Comparison of ENCODE assay signal across 30 cellular contexts in the genomic region with DNA sequence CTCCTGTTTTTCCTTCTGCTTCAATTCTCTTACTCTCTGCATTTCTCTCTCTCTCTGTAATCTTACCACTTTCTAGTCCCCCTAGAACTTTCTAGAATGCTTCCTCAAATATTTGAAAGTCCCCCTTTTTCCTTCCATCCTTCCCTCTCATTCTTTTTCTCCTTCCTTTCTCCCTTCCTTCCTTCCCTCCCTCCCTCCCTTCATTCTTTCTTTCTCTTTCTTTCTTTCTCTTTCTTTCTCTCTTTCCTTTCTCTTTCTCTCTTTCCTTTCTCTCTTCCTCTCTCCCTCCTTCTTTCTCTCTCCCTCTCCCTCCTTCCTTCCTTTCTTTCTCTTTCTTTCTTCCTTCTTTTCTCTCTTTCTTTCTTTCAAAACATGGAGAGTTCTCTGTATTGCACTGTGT.
"Had no signal": no experiment of that assay in that cellular context is flagged by ENCODE, and none has a peak within 500 bp of the region (broad histone marks: within the 10 kb centered on the region; RNA-seq: fewer than 3 reads in every experiment).

No MANE protein-coding gene starts in this region.

- H3K27me3 Mint-ChIP-seq: dendritic cell treated with granulocyte-macrophage colony-stimulating factor and Interleukin-4, amounts not matched to agents 40 ng/mL and 50 ng/mL, for 4 days; effector memory CD8-positive, alpha-beta T cell had no signal

- H3K27ac Mint-ChIP-seq: dendritic cell treated with granulocyte-macrophage colony-stimulating factor and Interleukin-4, amounts not matched to agents 40 ng/mL and 50 ng/mL, for 4 days; effector memory CD8-positive, alpha-beta T cell; endodermal cell had no signal

- H2AFZ ChIP-seq: hepatocyte had no signal

- DNase-seq: colonic mucosa; cortex of kidney; dermis blood vessel endothelial cell; dorsolateral prefrontal cortex; effector CD4-positive, alpha-beta T cell; effector CD8-positive, alpha-beta T cell; effector memory CD4-positive, alpha-beta T cell; effector memory CD8-positive, alpha-beta T cell; endodermal cell; erythroblast; esophagus squamous epithelium; foreskin fibroblast; foreskin keratinocyte; foreskin melanocyte; gastrocnemius medialis; glutamatergic neuron; head of caudate nucleus; heart left ventricle; heart right ventricle had no signal

- H3K9me3 Mint-ChIP-seq: dendritic cell treated with granulocyte-macrophage colony-stimulating factor and Interleukin-4, amounts not matched to agents 40 ng/mL and 50 ng/mL, for 4 days; endodermal cell had no signal

- H3K27ac ChIP-seq: colonic mucosa, coronary artery, dorsolateral prefrontal cortex, epithelial cell of prostate, esophagus muscularis mucosa, esophagus squamous epithelium, foreskin keratinocyte, gastroesophageal sphincter, heart left ventricle, heart right ventricle, hepatocyte had no signal

- H3K4me1 ChIP-seq: colonic mucosa, esophagus muscularis mucosa, esophagus squamous epithelium, foreskin keratinocyte, gastrocnemius medialis, gastroesophageal sphincter had no signal

- H3K4me3 ChIP-seq: colonic mucosa, coronary artery, dorsolateral prefrontal cortex, esophagus muscularis mucosa, esophagus squamous epithelium, gastrocnemius medialis, gastroesophageal sphincter, heart left ventricle, heart right ventricle, hepatocyte had no signal

- H3K9me3 ChIP-seq: colonic mucosa, esophagus muscularis mucosa, esophagus squamous epithelium, gastrocnemius medialis, gastroesophageal sphincter had no signal

- H3K4me1 Mint-ChIP-seq: endodermal cell had no signal

- H3K79me2 ChIP-seq: hepatocyte had no signal

- H3K36me3 ChIP-seq: colonic mucosa, esophagus muscularis mucosa, esophagus squamous epithelium, gastrocnemius medialis, gastroesophageal sphincter, heart left ventricle, heart right ventricle had no signal

- FAIRE-seq: colon, endometrium, endothelial cell of umbilical vein, frontal cortex had no signal

- H3K27me3 ChIP-seq: colonic mucosa, esophagus muscularis mucosa, esophagus squamous epithelium, foreskin keratinocyte, gastrocnemius medialis, heart left ventricle, heart right ventricle had no signal

- H3K4me3 Mint-ChIP-seq: dendritic cell treated with granulocyte-macrophage colony-stimulating factor and Interleukin-4, amounts not matched to agents 40 ng/mL and 50 ng/mL, for 4 days; effector memory CD8-positive, alpha-beta T cell; endodermal cell had no signal

- ATAC-seq: effector memory CD8-positive, alpha-beta T cell; esophagus mucosa; foreskin keratinocyte had no signal

- H3K4me2 ChIP-seq: hepatocyte had no signal
